Comparison of ENCODE assay signal across 11 cellular contexts in the genomic region with DNA sequence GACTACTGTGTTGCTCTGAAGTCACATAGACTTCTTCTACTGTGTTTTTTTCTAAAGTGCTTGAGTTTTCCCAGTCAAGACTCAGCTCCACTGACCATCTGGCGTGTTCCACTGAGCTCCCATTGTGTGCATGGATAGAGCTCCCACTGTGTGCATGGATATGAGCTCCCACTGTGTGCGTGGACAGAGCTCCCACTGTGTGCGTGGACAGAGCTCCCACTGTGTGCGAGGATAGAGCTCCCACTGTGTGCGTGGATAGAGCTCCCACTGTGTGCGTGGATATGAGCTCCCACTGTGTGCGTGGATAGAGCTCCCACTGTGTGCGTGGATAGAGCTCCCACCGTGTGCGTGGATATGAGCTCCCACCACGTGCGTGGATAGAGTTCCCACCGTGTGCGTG.
"Had no signal": no experiment of that assay in that cellular context is flagged by ENCODE, and none has a peak within 500 bp of the region (broad histone marks: within the 10 kb centered on the region; RNA-seq: fewer than 3 reads in every experiment).

No MANE protein-coding gene starts in this region.

- ATAC-seq: GM23338, HCT116 had no signal

- H2AFZ ChIP-seq: GM23248, GM23338 had no signal

- FAIRE-seq: H1, H54 had no signal

- H3K9me3 ChIP-seq: HAP-1 had no signal

- H3K4me3 Mint-ChIP-seq: GM23338, H9, HFFc6 had no signal

- H3K27ac Mint-ChIP-seq: GM23338, H9, HFFc6 had no signal

- H3K4me3 ChIP-seq: GM23248, GM23338, HAP-1 had no signal

- H3K4me2 ChIP-seq: GM23338 had no signal

- H3K9ac ChIP-seq: GM23248 had no signal

- H3K4me1 ChIP-seq: HAP-1 had no signal

- H3K9me3 Mint-ChIP-seq: GM23338, H9 had no signal

- DNase-seq: GM23248, GOT3, H7, H9, HCEC 1CT, HFFc6 had no signal

- H3K27ac ChIP-seq: GM23248 had no signal

- H3K36me3 ChIP-seq: HAP-1 had no signal
